In the genomic region with DNA sequence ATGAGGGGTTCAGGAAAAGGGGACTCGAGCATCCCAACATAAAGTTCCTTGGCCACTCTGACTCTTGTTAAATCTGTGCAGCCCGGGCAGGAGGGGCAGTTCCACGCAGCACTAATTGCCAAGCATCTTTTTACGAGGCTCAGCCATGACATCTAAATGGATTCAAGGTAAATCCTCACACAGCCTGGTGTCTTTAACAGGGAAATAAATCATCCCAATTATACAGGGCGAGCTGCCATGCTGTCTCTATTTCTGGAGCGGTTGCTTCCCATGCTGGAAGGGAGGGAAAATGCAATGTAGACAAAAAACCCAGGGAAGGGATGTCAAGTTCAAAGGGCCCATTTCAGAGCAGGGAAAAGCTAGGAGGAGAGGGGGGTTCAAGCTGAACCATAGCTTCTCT, we compare ENCODE assay signal across 11 cellular contexts.
"Had no signal": no experiment of that assay in that cellular context is flagged by ENCODE, and none has a peak within 500 bp of the region (broad histone marks: within the 10 kb centered on the region; RNA-seq: fewer than 3 reads in every experiment).

No MANE protein-coding gene starts in this region.

- H3K4me1 ChIP-seq: tibial artery had no signal

- H3K4me3 ChIP-seq: body of pancreas, coronary artery, esophagus squamous epithelium, tibial artery had no signal

- H3K36me3 ChIP-seq: esophagus squamous epithelium, tibial artery had no signal

- H3K27me3 ChIP-seq: body of pancreas, esophagus squamous epithelium had no signal

- DNase-seq: activated CD4-positive, alpha-beta T cell treated with anti-CD3 and anti-CD28 coated beads, Interleukin-2, amount 50 U/mL, for 1 hour; activated CD4-positive, CD25-positive, alpha-beta regulatory T cell; activated CD8-positive, alpha-beta memory T cell treated with anti-CD3 and anti-CD28 coated beads for 24 hours; activated naive CD8-positive, alpha-beta T cell treated with anti-CD3 and anti-CD28 coated beads for 36 hours; amygdala; esophagus squamous epithelium; foreskin fibroblast; stimulated activated naive CD4-positive, alpha-beta T cell had no signal

- H3K27ac ChIP-seq: body of pancreas, coronary artery, esophagus squamous epithelium, tibial artery had no signal
